Comparison of ENCODE assay signal across 8 cellular contexts in genomic region chr11:30196400-30197206, GRCh38. TPM values are rescaled to one million over a fixed set of nuclear protein-coding genes. Genes with fewer than 3 reads are reported as not detected.
DNase-seq lines count a peak whose midpoint lies in the region; ATAC-seq and TF ChIP-seq lines count a peak whose summit lies in the region.

No MANE protein-coding gene starts in this region.

- intact Hi-C loops in naive thymus-derived CD4-positive, alpha-beta T cell (cut with micrococcal nuclease), result no loop called here
- intact Hi-C loops in testis (cut with DNase I; ENCODE audit: low total_unique reads), result loop anchor here (10.0 kb wide), 1 partner anchor 62 kb away; no protein-coding TSS in a partner anchor

- H3K36me3 Mint-ChIP-seq in naive thymus-derived CD4-positive, alpha-beta T cell, result no peaks in the 10 kb centered on the region

- H3K4me1 Mint-ChIP-seq in naive thymus-derived CD4-positive, alpha-beta T cell, result no peaks in the 10 kb centered on the region

- no peaks in the 10 kb centered on the region for H3K4me1 ChIP-seq in naive thymus-derived CD4-positive, alpha-beta T cell (ENCODE audit: control insufficient read depth in 2 of 2, insufficient read depth in 2 of 2, low read length in 2 of 2)
- no peaks in the 10 kb centered on the region for H3K4me1 ChIP-seq in testis

- H3K36me3 ChIP-seq in naive thymus-derived CD4-positive, alpha-beta T cell (ENCODE audit: control insufficient read depth in 2 of 3, insufficient read depth in 3 of 3, low read length in 3 of 3), result no peaks in the 10 kb centered on the region
- no peaks in the 10 kb centered on the region for H3K36me3 ChIP-seq in testis (ENCODE audit: low read depth, missing control alignments)

- DNase-seq in AG08395 (ENCODE audit: low spot score), result peak; percentile 54
- DNase-seq in GM13976 (ENCODE audit: low spot score), result peak; percentile 22
- DNase-seq in NCI-H1105 (lab: John Stamatoyannopoulos, UW), result peak; percentile 30
- peak; percentile 23 for DNase-seq in activated CD4-positive, alpha-beta T cell treated with anti-CD3 and anti-CD28 coated beads, Interleukin-2, amount 50 U/mL, for 1 hour
- no peak for DNase-seq in epithelial cell of proximal tubule (ENCODE audit: low read depth)
- DNase-seq in naive thymus-derived CD4-positive, alpha-beta T cell, result peak in 2 of 9 donors; percentile 3 to 29
- peak; percentile 81 for DNase-seq in testis

- H3K27me3 Mint-ChIP-seq in naive thymus-derived CD4-positive, alpha-beta T cell, result peaks cover 0 to 13% (median 4%) of the 10 kb centered on the region in 5 donors

- peak; percentile 97 for ATAC-seq in HG02678 (IDR thresholded peaks at IDR 0.05; ENCODE audit: unreplicated experiment)
- ATAC-seq in naive thymus-derived CD4-positive, alpha-beta T cell, result peak; percentile 60

- no peak for TF ChIP-seq POLR2A in testis (IDR thresholded peaks at IDR 0.05)

- no peak overlapping the region for H3K4me3 Mint-ChIP-seq in naive thymus-derived CD4-positive, alpha-beta T cell

- no peaks in the 10 kb centered on the region for H3K9me3 ChIP-seq in naive thymus-derived CD4-positive, alpha-beta T cell (ENCODE audit: control insufficient read depth in 2 of 3, low read length in 3 of 3)
- H3K9me3 ChIP-seq in testis, result no peaks in the 10 kb centered on the region

- peaks cover 0 to 3% (median 0%) of the 10 kb centered on the region in 11 donors for H3K9me3 Mint-ChIP-seq in naive thymus-derived CD4-positive, alpha-beta T cell

- H3K27ac Mint-ChIP-seq in naive thymus-derived CD4-positive, alpha-beta T cell, result no peak overlapping the region

- 27 to 28% methylated on average over 6 of the region's 6 CpGs for WGBS in testis, 2 donors

- H3K27ac ChIP-seq in naive thymus-derived CD4-positive, alpha-beta T cell (ENCODE audit: low read depth, low read length), result no peak overlapping the region
- no peak overlapping the region for H3K27ac ChIP-seq in testis

- POLR2A ChIA-PET in naive thymus-derived CD4-positive, alpha-beta T cell (lab: Charles Lee), result no interaction called here

- peak; percentile 72 for TF ChIP-seq CTCF in GM13976 (IDR thresholded peaks at IDR 0.05; ENCODE audit: borderline replicate concordance, control extremely low read depth, extremely low read depth, insufficient read depth, missing control alignments)
- TF ChIP-seq CTCF in epithelial cell of proximal tubule (conservative IDR thresholded peaks at IDR 0.05; ENCODE audit: low read depth, low read length), result peak; percentile 96
- peak; percentile 72 to 80 (median 75) for TF ChIP-seq CTCF in testis (IDR thresholded peaks at IDR 0.05)

- H3K27me3 ChIP-seq in naive thymus-derived CD4-positive, alpha-beta T cell (ENCODE audit: control insufficient read depth in 2 of 2, insufficient read depth in 2 of 2, low read length in 2 of 2), result no peaks in the 10 kb centered on the region
- H3K27me3 ChIP-seq in testis, result no peaks in the 10 kb centered on the region

- in situ Hi-C loops in GM13976 (cut with MboI; ENCODE audit: low sequenced_read_pairs, unreplicated experiment), result no loop called here

- CTCF ChIA-PET in naive thymus-derived CD4-positive, alpha-beta T cell (lab: Charles Lee), result no interaction called here

- H3K4me3 ChIP-seq in epithelial cell of proximal tubule (ENCODE audit: low read depth, low read length) (no peak overlapping the region), testis (no peak overlapping the region)
- H3K4me3 ChIP-seq in naive thymus-derived CD4-positive, alpha-beta T cell (ENCODE audit: low read length), result no peak overlapping the region

RNA-seq across cellular contexts. Expression of gene FSHB, which starts 34.2 kb away (rescaled TPM):
- not detected in 2 replicates for total RNA-seq in epithelial cell of proximal tubule
- total RNA-seq in naive thymus-derived CD4-positive, alpha-beta T cell, result not detected
- polyA plus RNA-seq in naive thymus-derived CD4-positive, alpha-beta T cell, result not detected
- total RNA-seq in testis, result not detected
- not detected for polyA plus RNA-seq in testis (ENCODE audit: insufficient read depth, low read depth, low replicate concordance)
